Comparison of ENCODE assay signal across 18 cellular contexts in genomic region chr5:59158165-59158564, GRCh38.
A peak's percentile ranks its signal among the peaks of the same experiment; 100 is the strongest.
DNase-seq lines count a peak whose midpoint lies in the region; TF ChIP-seq lines count a peak whose summit lies in the region.
"Had no signal": no experiment of that assay in that cellular context is flagged by ENCODE, and none has a peak within 500 bp of the region (broad histone marks: within the 10 kb centered on the region; RNA-seq: fewer than 3 reads in every experiment).

No MANE protein-coding gene starts in this region.

- no peaks in the 10 kb centered on the region for H3K79me2 ChIP-seq in smooth muscle cell (ENCODE audit: low read depth)

- no peaks in the 10 kb centered on the region for H3K9me3 Mint-ChIP-seq in Caco-2 (ENCODE audit: unreplicated experiment)
- H3K9me3 Mint-ChIP-seq: activated naive CD4-positive, alpha-beta T cell treated with anti-CD3 and anti-CD28 coated beads for 36 hours; IgD-negative memory B cell; T-helper 2 cell treated with Interferon-gamma antibody and Interleukin-4, amounts not matched to agents 5 μg/mL and 100 μg/mL, for 36 hours had no signal

- H2AFZ ChIP-seq in smooth muscle cell (ENCODE audit: low read depth) = no peak overlapping the region

- no peak for TF ChIP-seq CTCF in Caco-2 (IDR thresholded peaks at IDR 0.05; ENCODE audit: insufficient read depth in 1 of 2, low read depth in 1 of 2, low read length in 1 of 2, severe bottlenecking in 1 of 2, unreplicated experiment in 1 of 2)
- TF ChIP-seq CTCF in fibroblast of pulmonary artery (IDR thresholded peaks at IDR 0.05; ENCODE audit: low read length, missing control alignments) = no peak
- TF ChIP-seq CTCF in smooth muscle cell (IDR thresholded peaks at IDR 0.05; ENCODE audit: borderline replicate concordance, insufficient read depth, poor library complexity, severe bottlenecking) = no peak

- H3K27me3 ChIP-seq in Caco-2 (replicated peaks; ENCODE audit: control insufficient read depth, insufficient read depth, low read length) (no peaks in the 10 kb centered on the region), smooth muscle cell (ENCODE audit: low read depth) (no peaks in the 10 kb centered on the region)

- H3K4me3 Mint-ChIP-seq in Caco-2 (ENCODE audit: unreplicated experiment) = no peak overlapping the region
- H3K4me3 Mint-ChIP-seq: activated naive CD4-positive, alpha-beta T cell treated with anti-CD3 and anti-CD28 coated beads for 36 hours; IgD-negative memory B cell; T-helper 2 cell treated with Interferon-gamma antibody and Interleukin-4, amounts not matched to agents 5 μg/mL and 100 μg/mL, for 36 hours had no signal

- H3K27ac ChIP-seq in smooth muscle cell (ENCODE audit: low read depth) = no peak overlapping the region

- peak overlapping the region; percentile 45 for H3K27ac Mint-ChIP-seq in Caco-2 (ENCODE audit: unreplicated experiment)
- H3K27ac Mint-ChIP-seq: activated naive CD4-positive, alpha-beta T cell treated with anti-CD3 and anti-CD28 coated beads for 36 hours; IgD-negative memory B cell; T-helper 2 cell treated with Interferon-gamma antibody and Interleukin-4, amounts not matched to agents 5 μg/mL and 100 μg/mL, for 36 hours had no signal

- no peak overlapping the region for H3K4me2 ChIP-seq in smooth muscle cell

- H3K9me3 ChIP-seq in Caco-2 (peaks cover 4% of the 10 kb centered on the region; the same call in 1 of the 2 replicates), smooth muscle cell (replicated peaks; ENCODE audit: low read depth) (no peaks in the 10 kb centered on the region)

- H3K36me3 Mint-ChIP-seq in Caco-2 (ENCODE audit: insufficient read depth, unreplicated experiment) = peaks cover 17% of the 10 kb centered on the region
- H3K36me3 Mint-ChIP-seq: IgD-negative memory B cell had no signal

- intact Hi-C loops in Caco-2 (cut with micrococcal nuclease; ENCODE audit: unreplicated experiment) = no loop called here

- no peaks in the 10 kb centered on the region for H4K20me1 ChIP-seq in smooth muscle cell (ENCODE audit: low read depth)

- WGBS in smooth muscle cell (ENCODE audit: low lambda C conversion rate) = 77% methylated on average over 2 of the region's 2 CpGs

- H3K9ac ChIP-seq in smooth muscle cell (ENCODE audit: low read depth) = no peak overlapping the region

- no TSS peak for BruUV-seq in Caco-2 (replicated peaks; lab: Mats Ljungman, UMichigan)

- CTCF ChIA-PET in Caco-2 (lab: Charles Lee) = no interaction called here

- POLR2A ChIA-PET in Caco-2 (lab: Charles Lee) = interaction anchor here (1.3 kb wide), 1 partner anchor 31 kb away, joined by 3 read pairs; no protein-coding TSS in a partner anchor

- H3K36me3 ChIP-seq in Caco-2 (ENCODE audit: control insufficient read depth, insufficient read depth, low read length) = no peaks in the 10 kb centered on the region
- H3K36me3 ChIP-seq in smooth muscle cell (ENCODE audit: low read depth) = no peaks in the 10 kb centered on the region

- H3K4me3 ChIP-seq in Caco-2 (ENCODE audit: low read depth, low read length) = no peak overlapping the region
- no peak overlapping the region for H3K4me3 ChIP-seq in fibroblast of pulmonary artery (replicated peaks; ENCODE audit: low read depth, low read length)
- no peak overlapping the region for H3K4me3 ChIP-seq in smooth muscle cell

- peaks cover 27% of the 10 kb centered on the region for H3K4me1 Mint-ChIP-seq in Caco-2 (ENCODE audit: low read depth, unreplicated experiment)

- H3K27me3 Mint-ChIP-seq in Caco-2 (ENCODE audit: insufficient read depth, unreplicated experiment) = no peaks in the 10 kb centered on the region
- H3K27me3 Mint-ChIP-seq: IgD-negative memory B cell had no signal

- H3F3A ChIP-seq in smooth muscle cell (ENCODE audit: low read depth) = no peaks in the 10 kb centered on the region

- DNase-seq in Caco-2 (no peak), NCI-H446 (lab: John Stamatoyannopoulos, UW) (peak; percentile 40 to 60), fibroblast of pulmonary artery (ENCODE audit: low read depth) (peak; percentile 27), lung microvascular endothelial cell (ENCODE audit: low read depth in 2 of 2) (peak; percentile 29 to 53), COR-L47 (lab: John Stamatoyannopoulos, UW) (no peak), epidermal melanocyte (ENCODE audit: insufficient read length, low spot score) (no peak), NOMO-1 treated with DMSO at 0.1 percent for 48 hours (lab: John Stamatoyannopoulos, UW; ENCODE audit: unreplicated experiment) (no peak), smooth muscle cell (lab: John Stamatoyannopoulos, UW; ENCODE audit: unreplicated experiment) (no peak)
- DNase-seq: activated naive CD4-positive, alpha-beta T cell treated with anti-CD3 and anti-CD28 coated beads for 36 hours; Calu3; effector CD4-positive, alpha-beta T cell; NCI-H1092; NCI-H2171; NK-92 treated with Interleukin-12 subunit alpha and Interleukin-12 subunit beta, amount 100 ng/mL, for 24 hours; SHP77; substantia nigra had no signal

- H3K4me1 ChIP-seq in Caco-2 (peaks cover 42% of the 10 kb centered on the region), smooth muscle cell (ENCODE audit: low read depth) (no peaks in the 10 kb centered on the region)

Comparison
In these comparisons a context has a peak if more than half of its experiments do, and no peak if none do; other contexts are left out.
1. DNase-seq: peak in NCI-H446 (2 of 2), fibroblast of pulmonary artery (single experiment) and lung microvascular endothelial cell (2 of 2); none in Caco-2 (0 of 2), COR-L47 (single experiment), epidermal melanocyte (single experiment), NOMO-1 treated with DMSO at 0.1 percent for 48 hours (single experiment) and smooth muscle cell (single experiment).